8 cellular contexts compared by ENCODE assay signal in genomic region chr2:24360050-24360962, GRCh38. TPM values are rescaled to one million over a fixed set of nuclear protein-coding genes. Genes with fewer than 3 reads are reported as not detected.
DNase-seq lines count a peak whose midpoint lies in the region; ATAC-seq and TF ChIP-seq lines count a peak whose summit lies in the region.

Gene ITSN2 (minus strand): TSS chr2:24360536. CDS start chr2:24328082, 32,454 bp downstream.

- CTCF ChIA-PET in RWPE1 (lab: Yijun Ruan, JAX) = no interaction called here

- ATAC-seq in GM21528 (IDR thresholded peaks at IDR 0.05; ENCODE audit: low FRiP score, unreplicated experiment) = peak; percentile 78
- ATAC-seq in stimulated activated naive CD8-positive, alpha-beta T cell treated with anti-CD3 and anti-CD28 coated beads, Interleukin-15, Interleukin-2, amounts not matched to agents 100 U/mL and 50 U/mL, for 24 hours = peak; percentile 93

- H3K9me3 Mint-ChIP-seq in activated T-helper 2 cell treated with anti-CD3 and anti-CD28 coated beads, Interferon-gamma antibody, Interleukin-2, Interleukin-4, amounts not matched to agents 10 μg/mL and 5 μg/mL and 100 μg/mL, durations not matched to agents 14 hours and 24 hours and 36 hours = no peaks in the 10 kb centered on the region
- H3K9me3 Mint-ChIP-seq in nephron = no peaks in the 10 kb centered on the region

- H3K36me3 Mint-ChIP-seq in activated T-helper 2 cell treated with anti-CD3 and anti-CD28 coated beads, Interferon-gamma antibody, Interleukin-2, Interleukin-4, amounts not matched to agents 10 μg/mL and 5 μg/mL and 100 μg/mL, durations not matched to agents 14 hours and 24 hours and 36 hours (ENCODE audit: low read depth) = peaks cover 7% of the 10 kb centered on the region
- no peaks in the 10 kb centered on the region for H3K36me3 Mint-ChIP-seq in nephron (ENCODE audit: low read depth)

- H3K27ac ChIP-seq in RWPE1 = peak within 1 kb of the TSS; percentile 79

- peaks cover 25% of the 10 kb centered on the region for H3K4me1 Mint-ChIP-seq in activated T-helper 2 cell treated with anti-CD3 and anti-CD28 coated beads, Interferon-gamma antibody, Interleukin-2, Interleukin-4, amounts not matched to agents 10 μg/mL and 5 μg/mL and 100 μg/mL, durations not matched to agents 14 hours and 24 hours and 36 hours (ENCODE audit: low read depth)
- peaks cover 23% of the 10 kb centered on the region for H3K4me1 Mint-ChIP-seq in nephron

- H3K27me3 Mint-ChIP-seq in activated T-helper 2 cell treated with anti-CD3 and anti-CD28 coated beads, Interferon-gamma antibody, Interleukin-2, Interleukin-4, amounts not matched to agents 10 μg/mL and 5 μg/mL and 100 μg/mL, durations not matched to agents 14 hours and 24 hours and 36 hours (ENCODE audit: low read depth) = peaks cover 2% of the 10 kb centered on the region
- peaks cover 10% of the 10 kb centered on the region for H3K27me3 Mint-ChIP-seq in nephron (ENCODE audit: low read depth)

- peak within 1 kb of the TSS; percentile 93 for H3K27ac Mint-ChIP-seq in activated T-helper 2 cell treated with anti-CD3 and anti-CD28 coated beads, Interferon-gamma antibody, Interleukin-2, Interleukin-4, amounts not matched to agents 10 μg/mL and 5 μg/mL and 100 μg/mL, durations not matched to agents 14 hours and 24 hours and 36 hours
- H3K27ac Mint-ChIP-seq in nephron = peak within 1 kb of the TSS; percentile 86 to 95 (median 92)

- DNase-seq in DMS79 treated with DMSO at 0.1 percent for 48 hours (lab: John Stamatoyannopoulos, UW) (peak; percentile 82), HuH-7.5 (ENCODE audit: low spot score) (peak; percentile 49), RWPE1 (ENCODE audit: low spot score) (peak; percentile 62), fibroblast of peridontal ligament (ENCODE audit: extremely low read depth) (peak; percentile 47)
- DNase-seq in activated T-helper 2 cell treated with anti-CD3 and anti-CD28 coated beads, Interferon-gamma antibody, Interleukin-2, Interleukin-4, amounts not matched to agents 10 μg/mL and 5 μg/mL and 100 μg/mL, durations not matched to agents 14 hours and 24 hours and 36 hours (ENCODE audit: low spot score) = peak; percentile 77
- peak; percentile 87 for DNase-seq in stimulated activated naive CD8-positive, alpha-beta T cell treated with anti-CD3 and anti-CD28 coated beads, Interleukin-15, Interleukin-2, amounts not matched to agents 100 U/mL and 50 U/mL, for 24 hours

- no peak for TF ChIP-seq CTCF in RWPE1 (conservative IDR thresholded peaks at IDR 0.05; ENCODE audit: low read depth)
- no peak for TF ChIP-seq CTCF in nephron (IDR thresholded peaks at IDR 0.05; ENCODE audit: unreplicated experiment in 3 of 3)

- H3K4me3 Mint-ChIP-seq in activated T-helper 2 cell treated with anti-CD3 and anti-CD28 coated beads, Interferon-gamma antibody, Interleukin-2, Interleukin-4, amounts not matched to agents 10 μg/mL and 5 μg/mL and 100 μg/mL, durations not matched to agents 14 hours and 24 hours and 36 hours (ENCODE audit: low read depth) = peak within 1 kb of the TSS; percentile 87
- peak within 1 kb of the TSS; percentile 91 to 97 (median 93) for H3K4me3 Mint-ChIP-seq in nephron

- intact Hi-C loops in activated T-helper 2 cell treated with anti-CD3 and anti-CD28 coated beads, Interferon-gamma antibody, Interleukin-2, Interleukin-4, amounts not matched to agents 10 μg/mL and 5 μg/mL and 100 μg/mL, durations not matched to agents 14 hours and 24 hours and 36 hours (cut with micrococcal nuclease) = loop anchor here (5.0 kb wide), 1 partner anchor 238 kb away; the partner anchor contains the start of genes FAM228B and PFN4

- POLR2A ChIA-PET in RWPE1 (lab: Yijun Ruan, JAX; ENCODE audit: low non-redundant PET) = interaction anchor here (1.2 kb wide), 1 partner anchor 51 kb away, joined by 3 read pairs; no protein-coding TSS in a partner anchor

RNA-seq across cellular contexts. Expression of gene ITSN2, which starts in this region (rescaled TPM):
- 50.0 and 53.2 TPM in 2 replicates for total RNA-seq in activated T-helper 2 cell treated with anti-CD3 and anti-CD28 coated beads, Interferon-gamma antibody, Interleukin-2, Interleukin-4, amounts not matched to agents 10 μg/mL and 5 μg/mL and 100 μg/mL, durations not matched to agents 14 hours and 24 hours and 36 hours

Comparison
In these comparisons a context has a peak if more than half of its experiments do, and no peak if none do; other contexts are left out.
1. Peak in every context shown above with its lines: DNase-seq, ATAC-seq and H3K27ac ChIP-seq.